Comparison of ENCODE assay signal across 1 cellular context in the genomic region with DNA sequence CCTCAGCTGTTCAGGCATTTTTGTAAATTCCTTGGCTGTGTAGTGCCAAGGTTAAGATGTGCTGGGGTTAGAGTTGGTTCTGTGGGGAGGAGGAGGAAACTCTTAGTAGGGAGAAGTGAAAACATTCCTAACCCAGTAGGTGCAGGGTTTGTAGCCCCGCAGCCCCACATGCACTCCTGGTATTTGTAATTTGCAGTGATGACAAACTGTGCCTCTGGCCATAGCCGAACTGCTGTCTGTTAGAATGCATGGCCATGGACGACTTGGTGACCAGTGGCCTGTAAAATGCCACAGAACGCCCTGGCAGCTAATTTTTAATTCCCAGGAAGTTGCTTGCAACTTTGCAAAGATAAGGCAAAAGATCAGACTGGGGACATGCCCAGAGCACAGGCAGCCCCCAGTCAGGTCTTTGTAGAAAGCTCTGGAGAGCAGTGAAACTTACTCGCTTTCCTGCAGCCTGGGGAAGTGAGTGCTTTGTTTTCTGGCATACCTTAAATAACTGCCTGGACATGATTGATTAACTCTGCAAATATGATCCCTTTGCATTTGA.
TF ChIP-seq lines count a peak whose summit lies in the region.

No MANE protein-coding gene starts in this region.

TF ChIP-seq in GM23338, 12 proteins besides CTCF, POLR2A, EP300 and RAD21 (continued from another document):
- TF ChIP-seq ZNF462 (CRISPR knock-in tag; IDR thresholded peaks at IDR 0.05) (no peak), EZH2 (IDR thresholded peaks at IDR 0.05; ENCODE audit: low read depth, unreplicated experiment) (no peak)
